Comparison of ENCODE assay signal across 1 cellular context in genomic region chr12:56333679-56334489, GRCh38.
TF ChIP-seq lines count a peak whose summit lies in the region.

A gene with protein sequence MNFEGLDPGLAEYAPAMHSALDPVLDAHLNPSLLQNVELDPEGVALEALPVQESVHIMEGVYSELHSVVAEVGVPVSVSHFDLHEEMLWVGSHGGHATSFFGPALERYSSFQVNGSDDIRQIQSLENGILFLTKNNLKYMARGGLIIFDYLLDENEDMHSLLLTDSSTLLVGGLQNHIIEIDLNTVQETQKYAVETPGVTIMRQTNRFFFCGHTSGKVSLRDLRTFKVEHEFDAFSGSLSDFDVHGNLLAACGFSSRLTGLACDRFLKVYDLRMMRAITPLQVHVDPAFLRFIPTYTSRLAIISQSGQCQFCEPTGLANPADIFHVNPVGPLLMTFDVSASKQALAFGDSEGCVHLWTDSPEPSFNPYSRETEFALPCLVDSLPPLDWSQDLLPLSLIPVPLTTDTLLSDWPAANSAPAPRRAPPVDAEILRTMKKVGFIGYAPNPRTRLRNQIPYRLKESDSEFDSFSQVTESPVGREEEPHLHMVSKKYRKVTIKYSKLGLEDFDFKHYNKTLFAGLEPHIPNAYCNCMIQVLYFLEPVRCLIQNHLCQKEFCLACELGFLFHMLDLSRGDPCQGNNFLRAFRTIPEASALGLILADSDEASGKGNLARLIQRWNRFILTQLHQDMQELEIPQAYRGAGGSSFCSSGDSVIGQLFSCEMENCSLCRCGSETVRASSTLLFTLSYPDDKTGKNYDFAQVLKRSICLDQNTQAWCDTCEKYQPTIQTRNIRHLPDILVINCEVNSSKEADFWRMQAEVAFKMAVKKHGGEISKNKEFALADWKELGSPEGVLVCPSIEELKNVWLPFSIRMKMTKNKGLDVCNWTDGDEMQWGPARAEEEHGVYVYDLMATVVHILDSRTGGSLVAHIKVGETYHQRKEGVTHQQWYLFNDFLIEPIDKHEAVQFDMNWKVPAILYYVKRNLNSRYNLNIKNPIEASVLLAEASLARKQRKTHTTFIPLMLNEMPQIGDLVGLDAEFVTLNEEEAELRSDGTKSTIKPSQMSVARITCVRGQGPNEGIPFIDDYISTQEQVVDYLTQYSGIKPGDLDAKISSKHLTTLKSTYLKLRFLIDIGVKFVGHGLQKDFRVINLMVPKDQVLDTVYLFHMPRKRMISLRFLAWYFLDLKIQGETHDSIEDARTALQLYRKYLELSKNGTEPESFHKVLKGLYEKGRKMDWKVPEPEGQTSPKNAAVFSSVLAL (minus strand): TSS chr12:56334000. CDS start chr12:56333094, 906 bp downstream.

TF ChIP-seq in GM23338, 12 proteins besides CTCF, POLR2A, EP300 and RAD21:
- TF ChIP-seq NANOG (IDR thresholded peaks at IDR 0.05; ENCODE audit: borderline replicate concordance) (no peak), POLR2AphosphoS5 (IDR thresholded peaks at IDR 0.05; ENCODE audit: low read depth) (peak; percentile 53; the same call in 1 of the 2 replicates), CREB1 (CRISPR knock-in tag; IDR thresholded peaks at IDR 0.05; ENCODE audit: low read depth) (peak; percentile 84)
